ENCODE assay signal across 12 cellular contexts in genomic region chr3:194399166-194399565, GRCh38. TPM values are rescaled to one million over a fixed set of nuclear protein-coding genes. Genes with fewer than 3 reads are reported as not detected.
DNase-seq lines count a peak whose midpoint lies in the region; ATAC-seq, FAIRE-seq and TF ChIP-seq lines count a peak whose summit lies in the region.
"Had no signal": no experiment of that assay in that cellular context is flagged by ENCODE, and none has a peak within 500 bp of the region (broad histone marks: within the 10 kb centered on the region; RNA-seq: fewer than 3 reads in every experiment).

Gene GP5, minus strand, starts transcription at chr3:194399266. Its CDS starts 984 bp downstream, at chr3:194398282.

- H3K4me1 ChIP-seq in A549: no peaks in the 10 kb centered on the region

- no peaks in the 10 kb centered on the region for H3K9me3 ChIP-seq in A549

- no peak for FAIRE-seq in A549 (lab: Jason Lieb, UNC)

- H3K27me3 Mint-ChIP-seq in naive B cell: peaks cover 30 to 56% (median 39%) of the 10 kb centered on the region in 3 donors

- no peaks in the 10 kb centered on the region for H3K36me3 Mint-ChIP-seq in naive B cell

- H3K4me3 Mint-ChIP-seq in naive B cell: peak within 1 kb of the TSS; percentile 75 to 89 (median 86)

- CTCF ChIA-PET in A549 (lab: Yijun Ruan, JAX): interaction anchor here (1.3 to 2.3 kb wide), 2 partner anchors 54 to 65 kb away, joined by 5 to 9 read pairs; no protein-coding TSS in a partner anchor

- POLR2A ChIA-PET in A549 (lab: Yijun Ruan, JAX): no interaction called here

- TF ChIP-seq EP300 in A549 (IDR thresholded peaks at IDR 0.05): no peak

- H3K4me1 Mint-ChIP-seq in naive B cell: peaks cover 23 to 34% (median 30%) of the 10 kb centered on the region in 3 donors

- WGBS in A549 (ENCODE audit: missing lambda C conversion rate): 75% methylated on average over 2 of the region's 2 CpGs

- H3K9me3 Mint-ChIP-seq in naive B cell: no peaks in the 10 kb centered on the region

- in situ Hi-C loops in astrocyte of the cerebellum (cut with HindIII; ENCODE audit: low sequenced_read_pairs): no loop called here

- ATAC-seq in A549 (peak; percentile 17 to 26; a peak in 1 of 6 replicates), naive B cell (ENCODE audit: low read depth in 2 of 2) (no peak), HG02970 (IDR thresholded peaks at IDR 0.05; ENCODE audit: low FRiP score, unreplicated experiment) (no peak)

- no peak within 1 kb of the TSS for H3K4me2 ChIP-seq in A549

- peak within 1 kb of the TSS in 1 of 6 donors; percentile 51 for H3K27ac Mint-ChIP-seq in naive B cell

- DNase-seq in A549 (ENCODE audit: low read depth in 1 of 2, low spot score in 1 of 2) (no peak), GM20000 (ENCODE audit: low spot score) (peak; percentile 9), astrocyte of the cerebellum (ENCODE audit: low read depth) (no peak), naive B cell (no peak), pons (ENCODE audit: low spot score) (no peak)
- DNase-seq in stimulated activated naive CD4-positive, alpha-beta T cell (lab: John Stamatoyannopoulos, UW): no peak
- no peak for DNase-seq in effector CD4-positive, alpha-beta T cell
- DNase-seq: Calu3, cerebellar nuclear complex, NCI-H1436, nucleus accumbens had no signal

- TF ChIP-seq RAD21 in A549 (conservative IDR thresholded peaks at IDR 0.05 in 1 of 2, IDR thresholded peaks at IDR 0.05 in 1 of 2): no peak

- H3K4me3 ChIP-seq in A549: no peak within 1 kb of the TSS
- peak within 1 kb of the TSS; percentile 21 for H3K4me3 ChIP-seq in astrocyte of the cerebellum (ENCODE audit: low read depth, low read length)

- H3K27ac ChIP-seq in A549: no peak within 1 kb of the TSS

- no peak for TF ChIP-seq CTCF in A549 (IDR thresholded peaks at IDR 0.05)
- no peak for TF ChIP-seq CTCF in GM20000 (IDR thresholded peaks at IDR 0.05; ENCODE audit: extremely low read depth, missing control alignments)
- TF ChIP-seq CTCF in astrocyte of the cerebellum (IDR thresholded peaks at IDR 0.05; ENCODE audit: low read depth, low read length, missing control alignments): no peak

- no peak for TF ChIP-seq POLR2A in A549 (IDR thresholded peaks at IDR 0.05; ENCODE audit: low read length)

TF ChIP-seq in A549, 52 proteins besides CTCF, POLR2A, EP300 and RAD21:
- no peak for TF ChIP-seq ZSCAN20 (CRISPR knock-in tag; IDR thresholded peaks at IDR 0.05)
- TF ChIP-seq EHMT2 (IDR thresholded peaks at IDR 0.05; ENCODE audit: low read depth): no peak

RNA-seq across cellular contexts. Expression of gene GP5, which starts in this region (rescaled TPM):
- not detected in 2 replicates for polyA plus RNA-seq in A549 (2011; rRNA removed)
- polyA plus RNA-seq in A549 (2012; cell fraction: cytosol; rRNA removed): 0.01 TPM in 2 replicates
- 0.01 and 0.04 TPM in 2 replicates for polyA plus RNA-seq in A549 (2012; cell fraction: nucleus; rRNA removed)
- 0.03 TPM in 1 of 3 replicates, not detected in the others for polyA plus RNA-seq in A549 (2017; fragmentation: RNase III; extraction: RNeasy Plus Mini Kit Qiagen cat#74134 plus additional on column Dnase treatment)
- polyA minus RNA-seq in A549 (2011; rRNA and poly(A)+ RNA removed): 0.08 TPM in 1 of 2 replicates, not detected in the other
- under 1 TPM in 2 of 6 donors, not detected in 4; 0.17 to 0.21 TPM for polyA plus RNA-seq in naive B cell (ENCODE audit: low read depth in 6 of 6)

Comparison
In these comparisons a context has a peak if more than half of its experiments do, and no peak if none do; other contexts are left out.
1. Peak in ATAC-seq in A549; RNA of the gene not detected or under 1 TPM.